ENCODE assay signal across 16 cellular contexts in genomic region chr15:71097890-71098289, GRCh38. TPM values are rescaled to one million over a fixed set of nuclear protein-coding genes. Genes with fewer than 3 reads are reported as not detected.
DNase-seq lines count a peak whose midpoint lies in the region; ATAC-seq and TF ChIP-seq lines count a peak whose summit lies in the region.
"Had no signal": no experiment of that assay in that cellular context is flagged by ENCODE, and none has a peak within 500 bp of the region (broad histone marks: within the 10 kb centered on the region; RNA-seq: fewer than 3 reads in every experiment).

No MANE protein-coding gene starts in this region.

- H3K4me1 Mint-ChIP-seq in HFFc6 (ENCODE audit: low read depth): peaks cover 44% of the 10 kb centered on the region
- H3K4me1 Mint-ChIP-seq: CD8-positive, alpha-beta memory T cell had no signal

- H3K4me3 ChIP-seq in prostate gland: no peak overlapping the region
- H3K4me3 ChIP-seq: GM12878, HAP-1 had no signal

- peak overlapping the region; percentile 47 for H3K27ac ChIP-seq in C4-2B
- H3K27ac ChIP-seq in epithelial cell of prostate: peak overlapping the region; percentile 93
- peak overlapping the region; percentile 78 to 83 for H3K27ac ChIP-seq in prostate gland

- no peaks in the 10 kb centered on the region for H3K9me3 ChIP-seq in prostate gland
- H3K9me3 ChIP-seq: HAP-1 had no signal

- DNase-seq in HFFc6 (no peak), epithelial cell of prostate (ENCODE audit: low read depth, low spot score) (no peak), prostate gland (ENCODE audit: low spot score) (peak; percentile 76), left cardiac atrium (no peak), CD1c-positive myeloid dendritic cell (ENCODE audit: extremely low spot score) (no peak)
- DNase-seq: C1 segment of cervical spinal cord; CD4-positive, alpha-beta T cell; CD8-positive, alpha-beta memory T cell; DMS 273 treated with DMSO at 0.1 percent for 48 hours; DMS79; EL; GDM1; GOT3 had no signal

- peaks cover 19% of the 10 kb centered on the region for H3K4me1 ChIP-seq in prostate gland (replicated peaks)
- H3K4me1 ChIP-seq: HAP-1 had no signal

- TF ChIP-seq CTCF in C4-2B (conservative IDR thresholded peaks at IDR 0.05) (no peak), HFFc6 (IDR thresholded peaks at IDR 0.05) (no peak), prostate gland (IDR thresholded peaks at IDR 0.05) (no peak)

- no peaks in the 10 kb centered on the region; the same call in 1 of the 2 replicates for H3K36me3 Mint-ChIP-seq in HFFc6 (ENCODE audit: low read depth)
- H3K36me3 Mint-ChIP-seq: CD8-positive, alpha-beta memory T cell had no signal

- no peaks in the 10 kb centered on the region for H3K36me3 ChIP-seq in prostate gland
- H3K36me3 ChIP-seq: HAP-1 had no signal

- H3K27me3 ChIP-seq in prostate gland (replicated peaks; ENCODE audit: insufficient read depth): no peaks in the 10 kb centered on the region

- intact Hi-C loops in prostate gland (cut with DNase I) (no loop called here), left cardiac atrium (cut with DNase I) (no loop called here)

- ATAC-seq in left cardiac atrium: no peak
- ATAC-seq: GM12878 had no signal

- no peak for TF ChIP-seq POLR2A in prostate gland (IDR thresholded peaks at IDR 0.05)

- no peaks in the 10 kb centered on the region; the same call in 1 of the 2 replicates for H3K27me3 Mint-ChIP-seq in HFFc6 (ENCODE audit: insufficient read depth)

- H3K9me3 Mint-ChIP-seq in HFFc6: no peaks in the 10 kb centered on the region

- H3K27ac Mint-ChIP-seq in HFFc6: peak overlapping the region; percentile 29; the same call in 1 of the 2 replicates
- H3K27ac Mint-ChIP-seq: CD4-positive, alpha-beta T cell had no signal

- WGBS in prostate gland: 48% methylated on average over 4 of the region's 4 CpGs

- H3K4me3 Mint-ChIP-seq in HFFc6: no peak overlapping the region
- H3K4me3 Mint-ChIP-seq: CD4-positive, alpha-beta T cell; CD8-positive, alpha-beta memory T cell had no signal

RNA-seq across cellular contexts. Expression of gene THSD4, which starts 17.4 kb away (rescaled TPM):
- total RNA-seq in HFFc6 (2021; fragmentation: NEBNext Ultra II Directional; extraction: Animal tissue kit (Norgen Biotek cat#: 25700)): 10 to 100 TPM; 32.7 to 39.1 (median 36.4) TPM
- total RNA-seq in prostate gland (100 to 1,000 TPM in 1 of 2 donors, 10 to 100 TPM in 1; 84.1 to 223 TPM), left cardiac atrium (10 to 100 TPM; 39.8 to 68.3 TPM)
- total RNA-seq: CD4-positive, alpha-beta T cell; CD8-positive, alpha-beta memory T cell had no signal
